ENCODE assay signal across 22 cellular contexts in genomic region chr4:10715696-10716095, GRCh38. TPM values are rescaled to one million over a fixed set of nuclear protein-coding genes. Genes with fewer than 3 reads are reported as not detected.
A peak's percentile ranks its signal among the peaks of the same experiment; 100 is the strongest.
DNase-seq lines count a peak whose midpoint lies in the region; ATAC-seq and TF ChIP-seq lines count a peak whose summit lies in the region.
"Had no signal": no experiment of that assay in that cellular context is flagged by ENCODE, and none has a peak within 500 bp of the region (broad histone marks: within the 10 kb centered on the region; RNA-seq: fewer than 3 reads in every experiment).

No MANE protein-coding gene starts in this region.

- H3K27me3 ChIP-seq in PC-3 (ENCODE audit: low read length): no peaks in the 10 kb centered on the region
- no peaks in the 10 kb centered on the region for H3K27me3 ChIP-seq in fibroblast of lung (ENCODE audit: control insufficient read depth, insufficient read depth, low read length)
- peaks cover 2% of the 10 kb centered on the region for H3K27me3 ChIP-seq in CD8-positive, alpha-beta T cell (ENCODE audit: insufficient read depth, low read length)

- no peak overlapping the region for H3K4me3 Mint-ChIP-seq in CD8-positive, alpha-beta T cell
- no peak overlapping the region for H3K4me3 Mint-ChIP-seq in effector memory CD8-positive, alpha-beta T cell
- no peak overlapping the region for H3K4me3 Mint-ChIP-seq in CD14-positive monocyte
- H3K4me3 Mint-ChIP-seq: activated CD4-positive, alpha-beta T cell treated with anti-CD3 and anti-CD28 coated beads for 36 hours; neural crest cell had no signal

- H3F3A ChIP-seq in PC-3 (ENCODE audit: low read length, unreplicated experiment): no peaks in the 10 kb centered on the region

- H3K27ac ChIP-seq in PC-3 (ENCODE audit: low read length) (no peak overlapping the region), fibroblast of lung (ENCODE audit: insufficient read depth, low read length) (no peak overlapping the region)
- no peak overlapping the region for H3K27ac ChIP-seq in CD8-positive, alpha-beta T cell (ENCODE audit: low read depth, low read length)
- H3K27ac ChIP-seq: psoas muscle had no signal

- TF ChIP-seq CTCF in PC-3 (conservative IDR thresholded peaks at IDR 0.05; ENCODE audit: low read depth, low read length): no peak
- TF ChIP-seq CTCF in fibroblast of lung (conservative IDR thresholded peaks at IDR 0.05 in 1 of 2, IDR thresholded peaks at IDR 0.05 in 1 of 2; ENCODE audit: low read depth in 1 of 2, low read length in 2 of 2): no peak
- TF ChIP-seq CTCF in CD8-positive, alpha-beta T cell (IDR thresholded peaks at IDR 0.05): no peak
- TF ChIP-seq CTCF in CD14-positive monocyte (IDR thresholded peaks at IDR 0.05): no peak

- H3K27me3 Mint-ChIP-seq in CD8-positive, alpha-beta T cell (ENCODE audit: low read depth): peaks cover 4% of the 10 kb centered on the region
- peaks cover 11 to 30% of the 10 kb centered on the region in 2 donors for H3K27me3 Mint-ChIP-seq in effector memory CD8-positive, alpha-beta T cell
- H3K27me3 Mint-ChIP-seq in CD14-positive monocyte (ENCODE audit: low read depth in 3 of 3): peaks cover 0 to 1% (median 0%) of the 10 kb centered on the region in 3 donors

- H3K4me2 ChIP-seq in PC-3 (ENCODE audit: low read length) (no peak overlapping the region), fibroblast of lung (ENCODE audit: extremely low read depth, insufficient read depth, low read length) (no peak overlapping the region)
- H3K4me2 ChIP-seq: smooth muscle cell had no signal

- H3K36me3 Mint-ChIP-seq in CD8-positive, alpha-beta T cell: no peaks in the 10 kb centered on the region
- H3K36me3 Mint-ChIP-seq in effector memory CD8-positive, alpha-beta T cell (ENCODE audit: insufficient read depth): peaks cover 3% of the 10 kb centered on the region
- H3K36me3 Mint-ChIP-seq in CD14-positive monocyte: no peaks in the 10 kb centered on the region

- DNase-seq in H4 (ENCODE audit: low spot score) (peak; percentile 48), PC-3 (peak; percentile 20), fibroblast of lung (ENCODE audit: low read depth in 2 of 2) (peak; percentile 42 to 80), myocyte (ENCODE audit: low read depth) (peak; percentile 60), NCI-H128 (lab: John Stamatoyannopoulos, UW; ENCODE audit: unreplicated experiment) (no peak), CD14-positive monocyte (ENCODE audit: low spot score) (no peak)
- DNase-seq in CD8-positive, alpha-beta T cell: no peak
- no peak for DNase-seq in effector memory CD8-positive, alpha-beta T cell
- DNase-seq: activated CD4-positive, alpha-beta T cell treated with anti-CD3 and anti-CD28 coated beads for 36 hours; activated gamma-delta T cell; amygdala; cerebellar nuclear complex; left cardiac atrium; midbrain; NK-92 treated with Interleukin-12 subunit alpha and Interleukin-12 subunit beta, amount 100 ng/mL, for 24 hours; psoas muscle; stimulated activated CD4-positive, alpha-beta T cell treated with anti-CD3 and anti-CD28 coated beads, Interleukin-4, amount 100 ng/mL, for 4 hours had no signal

- H3K4me1 ChIP-seq in PC-3 (ENCODE audit: insufficient read depth, low read length) (0 out of 2 replicates have a peak, but pooled peaks cover 4% of the 10 kb centered on the region), fibroblast of lung (ENCODE audit: control insufficient read depth, extremely low read depth, insufficient read depth, low read length) (no peaks in the 10 kb centered on the region)
- no peaks in the 10 kb centered on the region for H3K4me1 ChIP-seq in CD8-positive, alpha-beta T cell (ENCODE audit: insufficient read depth, low read length)
- H3K4me1 ChIP-seq: HAP-1, psoas muscle had no signal

- no TSS peak for BruUV-seq in PC-3 (replicated peaks; lab: Mats Ljungman, UMichigan)

- no peaks in the 10 kb centered on the region for H3K9me2 ChIP-seq in PC-3 (replicated peaks; ENCODE audit: low read length)

- H3K4me3 ChIP-seq in PC-3 (ENCODE audit: low read length) (no peak overlapping the region), fibroblast of lung (replicated peaks in 1 of 4; ENCODE audit: control extremely low read depth in 1 of 4, insufficient read depth in 1 of 4, low read depth in 3 of 4, low read length in 4 of 4) (no peak overlapping the region)
- H3K4me3 ChIP-seq in CD8-positive, alpha-beta T cell (ENCODE audit: low read depth, low read length): no peak overlapping the region
- H3K4me3 ChIP-seq: HAP-1, psoas muscle, smooth muscle cell had no signal

- intact Hi-C loops in PC-3 (cut with micrococcal nuclease) (loop anchor here (1.0 kb wide), 1 partner anchor 133 kb away; no protein-coding TSS in a partner anchor), CD14-positive monocyte (cut with micrococcal nuclease) (no loop called here)
- intact Hi-C loops in CD8-positive, alpha-beta T cell (cut with DNase I, micrococcal nuclease): loop anchor here in 1 of 2 experiments (5.0 kb wide), 1 partner anchor 133 kb away; no protein-coding TSS in a partner anchor

- no peaks in the 10 kb centered on the region for H3K36me3 ChIP-seq in PC-3 (ENCODE audit: low read depth, low read length)
- H3K36me3 ChIP-seq in fibroblast of lung (ENCODE audit: control insufficient read depth, insufficient read depth, low read length): no peaks in the 10 kb centered on the region
- H3K36me3 ChIP-seq in CD8-positive, alpha-beta T cell (ENCODE audit: insufficient read depth, low read length): no peaks in the 10 kb centered on the region
- H3K36me3 ChIP-seq: HAP-1 had no signal

- POLR2A ChIA-PET in PC-3 (lab: Charles Lee; ENCODE audit: unreplicated experiment): no interaction called here
- POLR2A ChIA-PET in CD8-positive, alpha-beta T cell (lab: Charles Lee): interaction anchor here (1.3 kb wide), 1 partner anchor 24 kb away, joined by 4 read pairs; no protein-coding TSS in a partner anchor

- no peak for ATAC-seq in PC-3
- no peak for ATAC-seq in CD8-positive, alpha-beta T cell
- ATAC-seq in effector memory CD8-positive, alpha-beta T cell (replicated peaks): no peak
- ATAC-seq: activated CD4-positive, alpha-beta T cell treated with anti-CD3 and anti-CD28 coated beads for 36 hours; HepG2; left cardiac atrium; psoas muscle had no signal

- H4K20me1 ChIP-seq in PC-3 (ENCODE audit: low read length): no peaks in the 10 kb centered on the region
- no peaks in the 10 kb centered on the region for H4K20me1 ChIP-seq in fibroblast of lung (ENCODE audit: control insufficient read depth, extremely low read depth, insufficient read depth, low read length)

- H2AFZ ChIP-seq in PC-3 (ENCODE audit: low read length) (no peak overlapping the region), fibroblast of lung (ENCODE audit: low read length) (no peak overlapping the region)

- CTCF ChIA-PET in PC-3 (lab: Charles Lee): interaction anchor here (0.5 kb wide), 1 partner anchor 152 kb away, joined by 6 read pairs; no protein-coding TSS in a partner anchor
- CTCF ChIA-PET in CD8-positive, alpha-beta T cell (lab: Charles Lee): no interaction called here

- H3K9me3 Mint-ChIP-seq in CD8-positive, alpha-beta T cell: peaks cover 7% of the 10 kb centered on the region
- no peaks in the 10 kb centered on the region for H3K9me3 Mint-ChIP-seq in effector memory CD8-positive, alpha-beta T cell
- peaks cover 3 to 14% (median 5%) of the 10 kb centered on the region in 7 donors for H3K9me3 Mint-ChIP-seq in CD14-positive monocyte

- H3K9me3 ChIP-seq in PC-3 (ENCODE audit: low read length): no peaks in the 10 kb centered on the region
- no peaks in the 10 kb centered on the region for H3K9me3 ChIP-seq in fibroblast of lung (ENCODE audit: control insufficient read depth, insufficient read depth, low read depth, low read length)
- no peaks in the 10 kb centered on the region for H3K9me3 ChIP-seq in CD8-positive, alpha-beta T cell (ENCODE audit: low read length)
- H3K9me3 ChIP-seq: HAP-1, psoas muscle had no signal

- no peak overlapping the region for H3K27ac Mint-ChIP-seq in CD8-positive, alpha-beta T cell
- H3K27ac Mint-ChIP-seq in effector memory CD8-positive, alpha-beta T cell: no peak overlapping the region
- no peak overlapping the region for H3K27ac Mint-ChIP-seq in CD14-positive monocyte
- H3K27ac Mint-ChIP-seq: activated CD4-positive, alpha-beta T cell treated with anti-CD3 and anti-CD28 coated beads for 36 hours had no signal

- H3K9ac ChIP-seq in PC-3 (ENCODE audit: low read length) (no peak overlapping the region), fibroblast of lung (ENCODE audit: insufficient read depth, low read length) (no peak overlapping the region)

- H3K79me2 ChIP-seq in PC-3 (ENCODE audit: low read length) (no peaks in the 10 kb centered on the region), fibroblast of lung (ENCODE audit: control insufficient read depth, insufficient read depth, low read length) (no peaks in the 10 kb centered on the region)

- H3K4me1 Mint-ChIP-seq in CD8-positive, alpha-beta T cell (ENCODE audit: low read depth): no peaks in the 10 kb centered on the region
- H3K4me1 Mint-ChIP-seq in effector memory CD8-positive, alpha-beta T cell (ENCODE audit: low read depth in 2 of 2): peaks cover 0 to 2% of the 10 kb centered on the region in 2 donors
- H3K4me1 Mint-ChIP-seq in CD14-positive monocyte: no peaks in the 10 kb centered on the region

RNA-seq across cellular contexts. Expression of gene CLNK, which starts 31.1 kb away (rescaled TPM):
- total RNA-seq in H4 (2014; rRNA removed; shearing (Covaris generic)): not detected in 2 replicates
- not detected in 2 replicates for total RNA-seq in PC-3 (2014; rRNA removed)
- total RNA-seq in fibroblast of lung: not detected in 2 replicates
- not detected in 2 replicates for polyA plus RNA-seq in fibroblast of lung
- polyA plus RNA-seq in fibroblast of lung (2012): not detected in 2 replicates
- polyA minus RNA-seq in fibroblast of lung (ENCODE audit: low replicate concordance): not detected in 2 replicates
- total RNA-seq in myocyte: not detected in 2 replicates
- polyA plus RNA-seq in myocyte (2012): not detected
- total RNA-seq in CD8-positive, alpha-beta T cell: not detected
- polyA plus RNA-seq in CD14-positive monocyte: not detected
- total RNA-seq: activated CD4-positive, alpha-beta T cell treated with anti-CD3 and anti-CD28 coated beads for 36 hours; frontal cortex; HepG2; left cardiac atrium; neural crest cell; smooth muscle cell had no signal
- polyA plus RNA-seq: HepG2, smooth muscle cell had no signal

Comparison
In these comparisons a context has a peak if more than half of its experiments do, and no peak if none do; other contexts are left out.
1. DNase-seq: peak in H4 (single experiment), PC-3 (single experiment), fibroblast of lung (2 of 2) and myocyte (single experiment); none in NCI-H128 (single experiment), CD8-positive, alpha-beta T cell (0 of 7), effector memory CD8-positive, alpha-beta T cell (0 of 3) and CD14-positive monocyte (single experiment).